1 cellular context compared by ENCODE assay signal in genomic region chr12:52224154-52224553, GRCh38.
TF ChIP-seq lines count a peak whose summit lies in the region.

No MANE protein-coding gene starts in this region.

TF ChIP-seq in IMR-90, 13 proteins besides CTCF, POLR2A, EP300 and RAD21 (continued from another document):
- no peak for TF ChIP-seq NFE2L2 (IDR thresholded peaks at IDR 0.05; ENCODE audit: low read depth, low read length)
- no peak for TF ChIP-seq RCOR1 (IDR thresholded peaks at IDR 0.05; ENCODE audit: insufficient replicate concordance, low read length)
- no peak for TF ChIP-seq USF2 (IDR thresholded peaks at IDR 0.05; ENCODE audit: low read depth, low read length)
